10 cellular contexts compared by ENCODE assay signal in genomic region chr22:18024956-18025720, GRCh38. TPM values are rescaled to one million over a fixed set of nuclear protein-coding genes. Genes with fewer than 3 reads are reported as not detected.
DNase-seq lines count a peak whose midpoint lies in the region; ATAC-seq, FAIRE-seq and TF ChIP-seq lines count a peak whose summit lies in the region.
"Had no signal": no experiment of that assay in that cellular context is flagged by ENCODE, and none has a peak within 500 bp of the region (broad histone marks: within the 10 kb centered on the region; RNA-seq: fewer than 3 reads in every experiment).

No MANE protein-coding gene starts in this region.

- H3K27ac Mint-ChIP-seq in Caco-2 (ENCODE audit: unreplicated experiment): no peak overlapping the region

- FAIRE-seq in endothelial cell of umbilical vein (lab: Jason Lieb, UNC): no peak
- FAIRE-seq: GM19239 had no signal

- no peak overlapping the region for H3K9ac ChIP-seq in endothelial cell of umbilical vein (replicated peaks; ENCODE audit: extremely low read depth, insufficient read depth, low read length)

- H3K4me1 ChIP-seq in Caco-2 (peaks cover 3% of the 10 kb centered on the region; the same call in 1 of the 2 replicates), Panc1 (ENCODE audit: control insufficient read depth, insufficient read depth, low read length) (peaks cover 3% of the 10 kb centered on the region), endothelial cell of umbilical vein (ENCODE audit: control insufficient read depth, extremely low read depth, insufficient read depth, low read length) (peaks cover 13% of the 10 kb centered on the region)

- no peak for TF ChIP-seq POLR2A in endothelial cell of umbilical vein (IDR thresholded peaks at IDR 0.05; ENCODE audit: low read depth, low read length)

- intact Hi-C loops in Caco-2 (cut with micrococcal nuclease; ENCODE audit: unreplicated experiment): loop anchor here (1.0 to 5.0 kb wide), 4 partner anchors 24 to 195 kb away; partner anchors contain the start of gene PEX26
- intact Hi-C loops in Panc1 (cut with micrococcal nuclease; ENCODE audit: unreplicated experiment): loop anchor here (10.0 kb wide), 1 partner anchor 190 kb away; no protein-coding TSS in a partner anchor
- intact Hi-C loops in endothelial cell of umbilical vein (cut with micrococcal nuclease): loop anchor here (1.0 to 5.0 kb wide), 4 partner anchors 52 to 195 kb away; partner anchors contain the start of gene PEX26
- intact Hi-C loops in posterior vena cava (cut with DNase I): no loop called here

- no peaks in the 10 kb centered on the region for H3K9me3 Mint-ChIP-seq in Caco-2 (ENCODE audit: unreplicated experiment)

- no peaks in the 10 kb centered on the region for H4K20me1 ChIP-seq in endothelial cell of umbilical vein (replicated peaks; ENCODE audit: control insufficient read depth, extremely low read depth, insufficient read depth, low read length)

- DNase-seq in Caco-2 (no peak), Panc1 (ENCODE audit: low read depth, low spot score) (no peak), endothelial cell of umbilical vein (ENCODE audit: low read depth, low spot score) (no peak), posterior vena cava (ENCODE audit: low spot score) (peak; percentile 67), cerebellar nuclear complex (lab: John Stamatoyannopoulos, UW) (no peak), NCI-H187 treated with DMSO at 0.1 percent for 48 hours (lab: John Stamatoyannopoulos, UW) (no peak)
- DNase-seq in activated CD4-positive, CD25-positive, alpha-beta regulatory T cell treated with anti-CD3 and anti-CD28 coated beads, Interleukin-2, amount 50 U/mL, for 72 hours: no peak

- H3K4me2 ChIP-seq in endothelial cell of umbilical vein (ENCODE audit: insufficient read depth, low read length): peak overlapping the region; percentile 91

- POLR2A ChIA-PET in Caco-2 (lab: Charles Lee): no interaction called here
- POLR2A ChIA-PET in Panc1 (lab: Charles Lee): no interaction called here
- POLR2A ChIA-PET in endothelial cell of umbilical vein (lab: Charles Lee): no interaction called here

- BruUV-seq in Caco-2 (replicated peaks; lab: Mats Ljungman, UMichigan) (no TSS peak), Panc1 (replicated peaks; lab: Mats Ljungman, UMichigan) (no TSS peak), endothelial cell of umbilical vein (replicated peaks; lab: Mats Ljungman, UMichigan) (no TSS peak)

- H3K4me3 ChIP-seq in Caco-2 (ENCODE audit: low read depth, low read length) (peak overlapping the region; percentile 4; the same call in 1 of the 2 replicates), Panc1 (ENCODE audit: low read depth in 2 of 2, low read length in 2 of 2) (peak overlapping the region; percentile 65 to 81), endothelial cell of umbilical vein (replicated peaks in 1 of 3; ENCODE audit: insufficient read depth in 1 of 3, low read depth in 1 of 3, low read length in 3 of 3) (peak overlapping the region in 1 of 3 experiments; percentile 61)

- dilution Hi-C loops in endothelial cell of umbilical vein (cut with MboI; ENCODE audit: extremely low pct_ligation_motif_present, low sequenced_read_pairs): no loop called here

- peak overlapping the region; percentile 76 for H3K4me3 Mint-ChIP-seq in Caco-2 (ENCODE audit: unreplicated experiment)

- H3K79me2 ChIP-seq in endothelial cell of umbilical vein (ENCODE audit: control insufficient read depth, insufficient read depth, low read length): no peaks in the 10 kb centered on the region

- CTCF ChIA-PET in Caco-2 (lab: Charles Lee) (interaction anchor here (0.6 to 1.6 kb wide), 6 partner anchors 51 to 467 kb away, joined by 3 to 7 read pairs (median 4); no protein-coding TSS in a partner anchor), Panc1 (lab: Charles Lee) (interaction anchor here (0.5 to 0.7 kb wide), 4 partner anchors 29 to 305 kb away, joined by 3 to 8 read pairs (median 4); no protein-coding TSS in a partner anchor), endothelial cell of umbilical vein (lab: Charles Lee) (interaction anchor here (0.6 to 4.1 kb wide), 22 partner anchors 9 to 466 kb away, joined by 3 to 19 read pairs (median 4); partner anchors contain the start of gene PEX26)

- H3K27me3 ChIP-seq in Caco-2 (replicated peaks; ENCODE audit: control insufficient read depth, insufficient read depth, low read length) (no peaks in the 10 kb centered on the region), Panc1 (ENCODE audit: control insufficient read depth, insufficient read depth, low read length) (no peaks in the 10 kb centered on the region), endothelial cell of umbilical vein (ENCODE audit: control insufficient read depth in 2 of 2, insufficient read depth in 2 of 2, low read length in 2 of 2) (peaks cover 16 to 33% of the 10 kb centered on the region in 2 experiments)

- H3K9me3 ChIP-seq in Caco-2: no peaks in the 10 kb centered on the region
- no peaks in the 10 kb centered on the region for H3K9me3 ChIP-seq in Panc1 (ENCODE audit: control insufficient read depth, insufficient read depth, low read depth, low read length)
- no peaks in the 10 kb centered on the region for H3K9me3 ChIP-seq in endothelial cell of umbilical vein (replicated peaks; ENCODE audit: control insufficient read depth, insufficient read depth, low read length)

- TF ChIP-seq CTCF in Caco-2 (IDR thresholded peaks at IDR 0.05; ENCODE audit: insufficient read depth in 1 of 2, low read depth in 1 of 2, low read length in 1 of 2, severe bottlenecking in 1 of 2, unreplicated experiment in 1 of 2) (no peak), Panc1 (IDR thresholded peaks at IDR 0.05) (no peak), endothelial cell of umbilical vein (IDR thresholded peaks at IDR 0.05; ENCODE audit: extremely low read depth in 1 of 2, insufficient read depth in 1 of 2, low read depth in 1 of 2, low read length in 2 of 2) (no peak)

- H3K9me1 ChIP-seq in endothelial cell of umbilical vein (replicated peaks; ENCODE audit: control insufficient read depth, extremely low read depth, insufficient read depth, low read length): no peaks in the 10 kb centered on the region

- H3K36me3 Mint-ChIP-seq in Caco-2 (ENCODE audit: insufficient read depth, unreplicated experiment): no peaks in the 10 kb centered on the region

- peaks cover 6% of the 10 kb centered on the region for H3K4me1 Mint-ChIP-seq in Caco-2 (ENCODE audit: low read depth, unreplicated experiment)

- in situ Hi-C loops in Panc1 (cut with HindIII; ENCODE audit: low pct_unique_long_range_greater_than_20kb, low sequenced_read_pairs): no loop called here

- H3K36me3 ChIP-seq in Caco-2 (ENCODE audit: control insufficient read depth, insufficient read depth, low read length) (no peaks in the 10 kb centered on the region), Panc1 (ENCODE audit: control insufficient read depth, insufficient read depth, low read length) (no peaks in the 10 kb centered on the region; the same call in 1 of the 2 replicates), endothelial cell of umbilical vein (ENCODE audit: control insufficient read depth in 2 of 2, extremely low read depth in 1 of 2, insufficient read depth in 2 of 2, low read length in 2 of 2) (no peaks in the 10 kb centered on the region)
- H3K36me3 ChIP-seq: cardiac muscle cell had no signal

- ATAC-seq in Panc1 (peak; percentile 13), GM21423 (IDR thresholded peaks at IDR 0.05; ENCODE audit: unreplicated experiment) (no peak)

- H3K27ac ChIP-seq in Panc1 (ENCODE audit: low read length) (no peak overlapping the region), endothelial cell of umbilical vein (ENCODE audit: insufficient read depth, low read depth, low read length) (no peak overlapping the region)
- H3K27ac ChIP-seq: cardiac muscle cell had no signal

- H3K27me3 Mint-ChIP-seq in Caco-2 (ENCODE audit: insufficient read depth, unreplicated experiment): peaks cover 2% of the 10 kb centered on the region

- peak overlapping the region; percentile 84 for H2AFZ ChIP-seq in endothelial cell of umbilical vein (ENCODE audit: low read depth, low read length)

TF ChIP-seq in endothelial cell of umbilical vein, 7 proteins besides CTCF, POLR2A, EP300 and RAD21 (continues in another document):
- no peak for TF ChIP-seq JUN (IDR thresholded peaks at IDR 0.05; ENCODE audit: borderline replicate concordance, insufficient read depth, insufficient read length, low read depth)
- no peak for TF ChIP-seq GATA2 (IDR thresholded peaks at IDR 0.05; ENCODE audit: insufficient read depth, insufficient read length, low read depth, low read length)
- TF ChIP-seq, protein P1, sequence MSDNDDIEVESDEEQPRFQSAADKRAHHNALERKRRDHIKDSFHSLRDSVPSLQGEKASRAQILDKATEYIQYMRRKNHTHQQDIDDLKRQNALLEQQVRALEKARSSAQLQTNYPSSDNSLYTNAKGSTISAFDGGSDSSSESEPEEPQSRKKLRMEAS (IDR thresholded peaks at IDR 0.05; ENCODE audit: insufficient read depth, insufficient read length): no peak
- TF ChIP-seq FOS (IDR thresholded peaks at IDR 0.05; ENCODE audit: borderline replicate concordance, insufficient read depth, low read length): no peak
- no peak for TF ChIP-seq EZH2 (IDR thresholded peaks at IDR 0.05; ENCODE audit: borderline replicate concordance, low read depth, low read length, severe bottlenecking)

RNA-seq across cellular contexts. Expression of gene MICAL3, which starts 0.8 kb away (rescaled TPM):
- 65.6 and 74.0 TPM in 2 replicates for total RNA-seq in Caco-2 (2022)
- total RNA-seq in Panc1 (2021; ENCODE audit: unreplicated experiment): 47.1 TPM
- 26.1 TPM for polyA plus RNA-seq in Panc1 (2012; ENCODE audit: insufficient read length)
- total RNA-seq in endothelial cell of umbilical vein: 63.4 and 63.7 TPM in 2 replicates
- 11.7 and 14.5 TPM in 2 replicates for polyA plus RNA-seq in endothelial cell of umbilical vein
- polyA plus RNA-seq in endothelial cell of umbilical vein (2011; cell fraction: cytosol; rRNA removed): 12.0 and 13.6 TPM in 2 replicates
- polyA plus RNA-seq in endothelial cell of umbilical vein (2011; cell fraction: nucleus; rRNA removed): 129 and 133 TPM in 2 replicates
- polyA plus RNA-seq in endothelial cell of umbilical vein (2012): 29.6 and 31.0 TPM in 2 replicates
- 35.7 and 65.4 TPM in 2 replicates for polyA minus RNA-seq in endothelial cell of umbilical vein
- 10.4 TPM for polyA minus RNA-seq in endothelial cell of umbilical vein (2011; cell fraction: cytosol; rRNA and poly(A)+ RNA removed)
- 69.6 and 76.0 TPM in 2 replicates for polyA minus RNA-seq in endothelial cell of umbilical vein (2011; cell fraction: nucleus; rRNA and poly(A)+ RNA removed)
- 100 to 1,000 TPM; 106 to 114 TPM for total RNA-seq in posterior vena cava

RNA-seq across cellular contexts. Expression of gene PEX26, which starts 52.7 kb away (rescaled TPM):
- total RNA-seq in Caco-2 (2022): 37.9 and 40.6 TPM in 2 replicates
- 21.9 TPM for total RNA-seq in Panc1 (2021; ENCODE audit: unreplicated experiment)
- polyA plus RNA-seq in Panc1 (2012; ENCODE audit: insufficient read length): 14.1 TPM
- 40.9 and 44.4 TPM in 2 replicates for total RNA-seq in endothelial cell of umbilical vein
- 25.6 and 28.7 TPM in 2 replicates for polyA plus RNA-seq in endothelial cell of umbilical vein
- polyA plus RNA-seq in endothelial cell of umbilical vein (2011; cell fraction: cytosol; rRNA removed): 21.8 and 23.5 TPM in 2 replicates
- 21.1 and 21.6 TPM in 2 replicates for polyA plus RNA-seq in endothelial cell of umbilical vein (2011; cell fraction: nucleus; rRNA removed)
- polyA plus RNA-seq in endothelial cell of umbilical vein (2012): 20.1 and 20.5 TPM in 2 replicates
- polyA minus RNA-seq in endothelial cell of umbilical vein: 37.5 and 45.4 TPM in 2 replicates
- polyA minus RNA-seq in endothelial cell of umbilical vein (2011; cell fraction: cytosol; rRNA and poly(A)+ RNA removed): 8.5 TPM
- 13.7 TPM in 2 replicates for polyA minus RNA-seq in endothelial cell of umbilical vein (2011; cell fraction: nucleus; rRNA and poly(A)+ RNA removed)
- 10 to 100 TPM; 25.5 to 28.5 TPM for total RNA-seq in posterior vena cava

Comparison
In these comparisons a context has a peak if more than half of its experiments do, and no peak if none do; other contexts are left out.
1. intact Hi-C loops: an anchor here in Caco-2 (1.0 to 5.0 kb wide), Panc1 (10.0 kb wide) and endothelial cell of umbilical vein (1.0 to 5.0 kb wide); none called in posterior vena cava.